In the genomic region with DNA sequence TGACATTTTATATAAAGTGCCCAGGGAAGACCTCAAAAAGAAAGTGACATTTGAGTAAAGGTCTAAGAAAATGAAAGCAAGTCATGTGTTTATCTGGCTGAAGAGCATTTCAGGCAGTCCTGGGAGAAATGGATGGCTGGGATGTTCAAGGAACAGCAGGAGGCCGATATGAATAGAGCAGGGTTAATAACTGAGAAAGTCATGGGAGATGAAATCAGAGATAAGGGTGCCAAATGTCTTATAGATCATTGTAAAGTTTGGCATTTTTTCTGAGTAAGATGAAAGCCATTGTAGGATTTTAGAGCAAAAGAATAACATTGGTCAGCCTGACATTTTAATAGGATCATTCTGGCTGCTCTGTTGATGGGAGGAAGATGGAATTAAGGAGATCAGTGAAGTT, we compare ENCODE assay signal across 18 cellular contexts. TPM values are rescaled to one million over a fixed set of nuclear protein-coding genes. Genes with fewer than 3 reads are reported as not detected.
"Had no signal": no experiment of that assay in that cellular context is flagged by ENCODE, and none has a peak within 500 bp of the region (broad histone marks: within the 10 kb centered on the region; RNA-seq: fewer than 3 reads in every experiment).

No MANE protein-coding gene starts in this region.

- H3K27me3 ChIP-seq: gastrocnemius medialis, heart right ventricle had no signal

- H3K27ac ChIP-seq: gastrocnemius medialis, heart right ventricle, parathyroid adenoma had no signal

- ATAC-seq: gastrocnemius medialis, heart right ventricle, WTC11 had no signal

- H3K79me2 ChIP-seq: parathyroid adenoma had no signal

- DNase-seq: activated CD4-positive, alpha-beta T cell treated with anti-CD3 and anti-CD28 coated beads for 4 hours; activated CD8-positive, alpha-beta memory T cell treated with anti-CD3 and anti-CD28 coated beads for 24 hours; amygdala; gastrocnemius medialis; heart right ventricle; stimulated activated CD4-positive, alpha-beta T cell treated with anti-CD3 and anti-CD28 coated beads, Interleukin-1b, Interleukin-23, amount 100 ng/mL, for 48 hours; T-helper 2 cell had no signal

- H3K4me1 ChIP-seq: gastrocnemius medialis, heart right ventricle, parathyroid adenoma had no signal

- H3K9me3 ChIP-seq: gastrocnemius medialis had no signal

- H3K27ac Mint-ChIP-seq: activated naive CD4-positive, alpha-beta T cell treated with anti-CD3 and anti-CD28 coated beads, Interleukin-2, amount 50 U/mL, for 24 hours; activated T-helper 2 cell treated with anti-CD3 and anti-CD28 coated beads, Interferon-gamma antibody, Interleukin-2, Interleukin-4, amounts not matched to agents 10 μg/mL and 5 μg/mL and 100 μg/mL, durations not matched to agents 14 hours and 24 hours and 36 hours; WTC11 had no signal

- H3K27me3 Mint-ChIP-seq: activated naive CD4-positive, alpha-beta T cell treated with anti-CD3 and anti-CD28 coated beads, Interleukin-2, amount 50 U/mL, for 24 hours had no signal

- H3K4me3 ChIP-seq: gastrocnemius medialis, heart right ventricle had no signal

- H3K4me3 Mint-ChIP-seq: activated naive CD4-positive, alpha-beta T cell treated with anti-CD3 and anti-CD28 coated beads, Interleukin-2, amount 50 U/mL, for 24 hours; WTC11 had no signal

- H3K9ac ChIP-seq: parathyroid adenoma had no signal

- FAIRE-seq: bronchial epithelial cell, urothelium cell line had no signal

- H2AFZ ChIP-seq: parathyroid adenoma had no signal

- H3K4me1 Mint-ChIP-seq: WTC11 had no signal

RNA-seq across cellular contexts. Expression of gene GIMD1, which starts 33.8 kb away (rescaled TPM):
- total RNA-seq: activated T-helper 2 cell treated with anti-CD3 and anti-CD28 coated beads, Interferon-gamma antibody, Interleukin-2, Interleukin-4, amounts not matched to agents 10 μg/mL and 5 μg/mL and 100 μg/mL, durations not matched to agents 14 hours and 24 hours and 36 hours; bronchial epithelial cell; chondrocyte; dermis microvascular lymphatic vessel endothelial cell; epithelial cell of proximal tubule; gastrocnemius medialis; heart right ventricle; lower leg skin; mesenteric fat pad; WTC11 had no signal
- polyA plus RNA-seq: heart right ventricle had no signal
